26 cellular contexts compared by ENCODE assay signal in the genomic region with DNA sequence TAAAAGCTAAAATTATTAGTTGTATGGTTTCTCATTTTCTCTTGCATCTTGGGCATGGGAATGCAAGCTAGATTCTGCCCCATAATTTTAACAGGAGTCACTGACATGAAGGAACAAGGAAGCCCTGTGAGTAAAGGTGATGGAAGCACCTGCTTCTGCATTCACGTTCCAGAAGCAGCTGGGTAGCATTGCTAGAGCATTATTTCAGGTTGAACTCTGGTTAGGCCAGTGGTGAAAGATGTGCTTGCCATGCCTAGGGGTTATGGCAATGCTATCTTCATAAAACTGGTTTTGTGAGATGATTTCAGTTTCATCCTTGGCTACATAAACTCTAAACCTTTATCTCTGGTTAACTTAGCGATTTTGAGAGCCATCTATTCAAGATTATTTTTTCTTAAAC.
DNase-seq lines count a peak whose midpoint lies in the region; ATAC-seq, FAIRE-seq and TF ChIP-seq lines count a peak whose summit lies in the region.
"Had no signal": no experiment of that assay in that cellular context is flagged by ENCODE, and none has a peak within 500 bp of the region (broad histone marks: within the 10 kb centered on the region; RNA-seq: fewer than 3 reads in every experiment).

No MANE protein-coding gene starts in this region.

- DNase-seq in H1 (ENCODE audit: low read depth in 1 of 2, low spot score in 2 of 2) (no peak), mesenchymal stem cell (no peak), GM19239 (ENCODE audit: insufficient read length, low spot score) (no peak), superior temporal gyrus (ENCODE audit: extremely low spot score) (no peak)
- DNase-seq: 8988T; ACHN; BE2C; C1 segment of cervical spinal cord; CD4-positive, alpha-beta memory T cell; CD4-positive, CD25-positive, alpha-beta regulatory T cell; CD8-positive, alpha-beta memory T cell; COR-L47; DMS 273 treated with DMSO at 0.1 percent for 48 hours; DMS153; DMS53; DMS79; DND-41; EL; GDM1 had no signal

- no peak overlapping the region for H3K9ac ChIP-seq in H1 (replicated peaks in 1 of 4; ENCODE audit: extremely low read depth in 1 of 4, low read depth in 3 of 4, low read length in 3 of 4)
- H3K9ac ChIP-seq in mesenchymal stem cell (ENCODE audit: low read length): no peak overlapping the region
- H3K9ac ChIP-seq: BLaER1 had no signal

- H3K9me3 Mint-ChIP-seq in stimulated activated memory B cell treated with anti-CD40 and anti-IgM and Interleukin-4, amounts not matched to agents 10 μg/mL and 1 μg/mL and 100 μg/mL, for 72 hours: no peaks in the 10 kb centered on the region
- H3K9me3 Mint-ChIP-seq: CD14-positive monocyte; CD4-positive, alpha-beta memory T cell; CD8-positive, alpha-beta memory T cell had no signal

- no peak for TF ChIP-seq EP300 in H1 (IDR thresholded peaks at IDR 0.05; ENCODE audit: borderline replicate concordance in 1 of 2, low read depth in 2 of 2, low read length in 2 of 2)

- H3K4me1 ChIP-seq in H1 (replicated peaks in 1 of 4; ENCODE audit: control insufficient read depth in 3 of 4, insufficient read depth in 4 of 4, low read length in 3 of 4) (no peaks in the 10 kb centered on the region), mesenchymal stem cell (ENCODE audit: control insufficient read depth, insufficient read depth, low read depth, low read length) (no peaks in the 10 kb centered on the region)
- H3K4me1 ChIP-seq: BE2C, BLaER1 had no signal

- H3K27ac Mint-ChIP-seq in stimulated activated memory B cell treated with anti-CD40 and anti-IgM and Interleukin-4, amounts not matched to agents 10 μg/mL and 1 μg/mL and 100 μg/mL, for 72 hours: no peak overlapping the region
- H3K27ac Mint-ChIP-seq: CD14-positive monocyte; CD4-positive, CD25-positive, alpha-beta regulatory T cell; CD8-positive, alpha-beta memory T cell had no signal

- 0 out of 2 replicates have a peak overlapping the region, but pooled peaks have one; percentile 19 for H2BK20ac ChIP-seq in H1 (ENCODE audit: low read length)

- H4K5ac ChIP-seq in H1 (ENCODE audit: insufficient read length, low read depth, low read length): no peak overlapping the region

- H3K27ac ChIP-seq in H1 (ENCODE audit: low read depth, low read length) (no peak overlapping the region), mesenchymal stem cell (ENCODE audit: low read length, poor library complexity, severe bottlenecking) (no peak overlapping the region)
- H3K27ac ChIP-seq: BLaER1 had no signal

- H3K4ac ChIP-seq in H1 (replicated peaks; ENCODE audit: insufficient read length, low read depth, low read length) (no peak overlapping the region), mesenchymal stem cell (ENCODE audit: low read depth in 1 of 2, low read length in 2 of 2) (no peak overlapping the region)

- no peak overlapping the region for H4K8ac ChIP-seq in H1 (ENCODE audit: extremely low read depth, insufficient read depth, low read length)
- no peak overlapping the region for H4K8ac ChIP-seq in mesenchymal stem cell (ENCODE audit: low read length)

- no peak overlapping the region for H2BK12ac ChIP-seq in H1 (ENCODE audit: low read depth, low read length)
- H2BK12ac ChIP-seq in mesenchymal stem cell (ENCODE audit: low read length in 2 of 2): no peak overlapping the region

- no peak overlapping the region for H3K4me3 ChIP-seq in H1 (ENCODE audit: extremely low read depth in 1 of 4, insufficient read depth in 2 of 4, low read depth in 3 of 4, low read length in 4 of 4)
- H3K4me3 ChIP-seq in mesenchymal stem cell (ENCODE audit: insufficient read depth in 1 of 2, low read depth in 1 of 2, low read length in 2 of 2): no peak overlapping the region
- H3K4me3 ChIP-seq: BLaER1, GM12878 had no signal

- H3K14ac ChIP-seq in H1 (ENCODE audit: insufficient read length): no peak overlapping the region
- H3K14ac ChIP-seq in mesenchymal stem cell (ENCODE audit: low read length in 2 of 2): no peak overlapping the region

- H3K4me1 Mint-ChIP-seq in stimulated activated memory B cell treated with anti-CD40 and anti-IgM and Interleukin-4, amounts not matched to agents 10 μg/mL and 1 μg/mL and 100 μg/mL, for 72 hours: no peaks in the 10 kb centered on the region
- H3K4me1 Mint-ChIP-seq: CD14-positive monocyte; CD4-positive, alpha-beta memory T cell; CD4-positive, CD25-positive, alpha-beta regulatory T cell; CD8-positive, alpha-beta memory T cell had no signal

- H3K36me3 ChIP-seq in H1 (ENCODE audit: control insufficient read depth in 2 of 4, insufficient read depth in 4 of 4, low read length in 3 of 4) (no peaks in the 10 kb centered on the region), mesenchymal stem cell (ENCODE audit: control insufficient read depth in 1 of 2, insufficient read depth in 2 of 2, low read depth in 1 of 2, low read length in 2 of 2) (no peaks in the 10 kb centered on the region)
- H3K36me3 ChIP-seq: BE2C, BLaER1 had no signal

- no peaks in the 10 kb centered on the region for H3K79me2 ChIP-seq in H1 (ENCODE audit: control insufficient read depth in 1 of 2, insufficient read depth in 2 of 2, low read length in 2 of 2)

- FAIRE-seq in H1 (lab: Jason Lieb, UNC): no peak
- no peak for FAIRE-seq in GM19239 (lab: Jason Lieb, UNC)
- FAIRE-seq: GM12878, GM12892, GM18507 had no signal

- POLR2A ChIA-PET in H1 (lab: Charles Lee; ENCODE audit: partially characterized antibody): no interaction called here

- H2BK120ac ChIP-seq in H1 (replicated peaks; ENCODE audit: low read depth, low read length): no peak overlapping the region
- no peak overlapping the region for H2BK120ac ChIP-seq in mesenchymal stem cell (ENCODE audit: low read depth, low read length)

- TF ChIP-seq POLR2A in H1 (IDR thresholded peaks at IDR 0.05; ENCODE audit: control extremely low read depth in 1 of 2, low read depth in 2 of 2, low read length in 2 of 2): no peak

- no peak overlapping the region for H2AFZ ChIP-seq in H1 (ENCODE audit: low read length)
- peak overlapping the region; percentile 14 for H2AFZ ChIP-seq in mesenchymal stem cell (ENCODE audit: low read depth, low read length)

- no peak for TF ChIP-seq RAD21 in H1 (IDR thresholded peaks at IDR 0.05 in 1 of 2, conservative IDR thresholded peaks at IDR 0.05 in 1 of 2; ENCODE audit: low read depth in 2 of 2, low read length in 2 of 2)

- H3K27me3 ChIP-seq in H1 (replicated peaks in 1 of 4; ENCODE audit: control insufficient read depth in 3 of 4, extremely low read depth in 1 of 4, insufficient read depth in 3 of 4, low read length in 3 of 4) (no peaks in the 10 kb centered on the region), mesenchymal stem cell (ENCODE audit: control insufficient read depth in 1 of 2, insufficient read depth in 1 of 2, low read length in 2 of 2) (peaks cover 0 to 3% of the 10 kb centered on the region in 2 experiments)
- H3K27me3 ChIP-seq: BE2C, BLaER1 had no signal

- H3K23ac ChIP-seq in H1 (ENCODE audit: insufficient read length) (no peak overlapping the region), mesenchymal stem cell (ENCODE audit: low read length in 2 of 2) (no peak overlapping the region)

- no peaks in the 10 kb centered on the region for H4K20me1 ChIP-seq in H1 (replicated peaks in 1 of 2; ENCODE audit: control insufficient read depth in 1 of 2, insufficient read depth in 2 of 2, low read length in 2 of 2)
- H4K20me1 ChIP-seq: BLaER1 had no signal

- H3K36me3 Mint-ChIP-seq in stimulated activated memory B cell treated with anti-CD40 and anti-IgM and Interleukin-4, amounts not matched to agents 10 μg/mL and 1 μg/mL and 100 μg/mL, for 72 hours: no peaks in the 10 kb centered on the region
- H3K36me3 Mint-ChIP-seq: CD14-positive monocyte; CD4-positive, alpha-beta memory T cell; CD4-positive, CD25-positive, alpha-beta regulatory T cell; CD8-positive, alpha-beta memory T cell had no signal

- H2BK5ac ChIP-seq in H1 (ENCODE audit: low read depth, low read length): no peak overlapping the region
- H2BK5ac ChIP-seq in mesenchymal stem cell (ENCODE audit: low read depth, low read length, poor library complexity, severe bottlenecking): no peak overlapping the region

- 87% methylated on average over 2 of the region's 2 CpGs; no CpG with 5 or more reads in 1 of the 2 experiments for WGBS in H1 (ENCODE audit: extremely low coverage in 1 of 2, insufficient coverage in 1 of 2, insufficient read length in 1 of 2, insufficient replicate concordance in 2 of 2, low coverage in 1 of 2, low lambda C conversion rate in 2 of 2, missing lambda C conversion rate in 1 of 2), 2 experiments
- WGBS in mesenchymal stem cell: 100% methylated on average over 2 of the region's 2 CpGs

- no peak overlapping the region for H3K18ac ChIP-seq in H1 (ENCODE audit: extremely low read depth, low read length)
- H3K18ac ChIP-seq in mesenchymal stem cell (ENCODE audit: low read depth in 1 of 2, low read length in 2 of 2): no peak overlapping the region

- H3K9me3 ChIP-seq in H1 (ENCODE audit: insufficient read depth in 2 of 2, low read depth in 1 of 2, low read length in 1 of 2) (no peaks in the 10 kb centered on the region), mesenchymal stem cell (ENCODE audit: control insufficient read depth, low read length) (no peaks in the 10 kb centered on the region)
- H3K9me3 ChIP-seq: BE2C, BLaER1 had no signal

- no peak overlapping the region for H2BK15ac ChIP-seq in H1 (ENCODE audit: low read length)
- H2BK15ac ChIP-seq in mesenchymal stem cell (ENCODE audit: low read depth, poor library complexity, severe bottlenecking): no peak overlapping the region

- H2AK5ac ChIP-seq in H1 (ENCODE audit: low read depth, low read length) (no peak overlapping the region), mesenchymal stem cell (ENCODE audit: low read length, severe bottlenecking) (no peak overlapping the region)

- no peak overlapping the region for H3K4me2 ChIP-seq in H1 (ENCODE audit: insufficient read depth in 1 of 2, low read depth in 2 of 2, low read length in 2 of 2)
- no peak overlapping the region for H3K4me2 ChIP-seq in mesenchymal stem cell (ENCODE audit: low read length, poor library complexity, severe bottlenecking)
- H3K4me2 ChIP-seq: BLaER1 had no signal

- H3K56ac ChIP-seq in H1 (replicated peaks; ENCODE audit: insufficient read length, low read depth, low read length): no peak overlapping the region

- H3K4me3 Mint-ChIP-seq in stimulated activated memory B cell treated with anti-CD40 and anti-IgM and Interleukin-4, amounts not matched to agents 10 μg/mL and 1 μg/mL and 100 μg/mL, for 72 hours: no peak overlapping the region
- H3K4me3 Mint-ChIP-seq: CD14-positive monocyte; CD4-positive, alpha-beta memory T cell; CD4-positive, CD25-positive, alpha-beta regulatory T cell; CD8-positive, alpha-beta memory T cell had no signal

- CTCF ChIA-PET in H1 (lab: Charles Lee; ENCODE audit: partially characterized antibody): no interaction called here

- TF ChIP-seq CTCF in H1 (IDR thresholded peaks at IDR 0.05; ENCODE audit: control extremely low read depth in 1 of 3, insufficient read depth in 1 of 3, low read depth in 1 of 3, low read length in 3 of 3): no peak

- H3K27me3 Mint-ChIP-seq in stimulated activated memory B cell treated with anti-CD40 and anti-IgM and Interleukin-4, amounts not matched to agents 10 μg/mL and 1 μg/mL and 100 μg/mL, for 72 hours: peaks cover 10% of the 10 kb centered on the region
- H3K27me3 Mint-ChIP-seq: CD4-positive, CD25-positive, alpha-beta regulatory T cell had no signal

- H3K23me2 ChIP-seq in H1 (ENCODE audit: low read depth, low read length): no peaks in the 10 kb centered on the region

- peak; percentile 9 for ATAC-seq in stimulated activated memory B cell treated with anti-CD40 and anti-IgM and Interleukin-4, amounts not matched to agents 10 μg/mL and 1 μg/mL and 100 μg/mL, for 72 hours
- no peak for ATAC-seq in HG02610 (IDR thresholded peaks at IDR 0.05; ENCODE audit: unreplicated experiment)
- ATAC-seq: GM12878 had no signal

- no peak overlapping the region for H4K91ac ChIP-seq in H1 (replicated peaks; ENCODE audit: insufficient read length, low read length)
- H4K91ac ChIP-seq in mesenchymal stem cell (ENCODE audit: low read length): no peak overlapping the region

- H3K79me1 ChIP-seq in H1 (ENCODE audit: low read depth, low read length) (no peaks in the 10 kb centered on the region), mesenchymal stem cell (replicated peaks; ENCODE audit: low read length, poor library complexity, severe bottlenecking) (no peaks in the 10 kb centered on the region)
